8 cellular contexts compared by ENCODE assay signal in genomic region chr2:68157002-68157401, GRCh38. TPM values are rescaled to one million over a fixed set of nuclear protein-coding genes. Genes with fewer than 3 reads are reported as not detected.
DNase-seq lines count a peak whose midpoint lies in the region; ATAC-seq and TF ChIP-seq lines count a peak whose summit lies in the region.

No MANE protein-coding gene starts in this region.

- peak overlapping the region; percentile 100 for H3K27ac ChIP-seq in endodermal cell (ENCODE audit: low read depth, low read length)
- peak overlapping the region; percentile 87 for H3K27ac ChIP-seq in naive thymus-derived CD4-positive, alpha-beta T cell (ENCODE audit: low read depth, low read length)

- no peak for TF ChIP-seq CTCF in endodermal cell (conservative IDR thresholded peaks at IDR 0.05)

- H3K9me3 ChIP-seq in endodermal cell (ENCODE audit: control insufficient read depth, low read length) = no peaks in the 10 kb centered on the region
- no peaks in the 10 kb centered on the region for H3K9me3 ChIP-seq in naive thymus-derived CD4-positive, alpha-beta T cell (ENCODE audit: control insufficient read depth in 2 of 3, low read length in 3 of 3)

- peaks cover 31% of the 10 kb centered on the region for H3K36me3 Mint-ChIP-seq in activated CD4-positive, alpha-beta T cell treated with anti-CD3 and anti-CD28 coated beads for 36 hours (ENCODE audit: low read depth)
- peaks cover 25% of the 10 kb centered on the region for H3K36me3 Mint-ChIP-seq in endodermal cell (ENCODE audit: low read depth)
- peaks cover 7 to 16% (median 13%) of the 10 kb centered on the region in 5 donors for H3K36me3 Mint-ChIP-seq in naive thymus-derived CD4-positive, alpha-beta T cell

- intact Hi-C loops in activated CD4-positive, alpha-beta T cell treated with anti-CD3 and anti-CD28 coated beads for 36 hours (cut with DNase I, micrococcal nuclease) = loop anchor here (1.0 to 5.0 kb wide), 8 partner anchors 35 to 760 kb away; partner anchors contain the start of genes C1D (in 2 of the 2), APLF (in 1 of the 2), ETAA1 (in 1 of the 2) and FBXO48 (in 1 of the 2)
- intact Hi-C loops in naive thymus-derived CD4-positive, alpha-beta T cell (cut with micrococcal nuclease) = loop anchor here (1.0 to 10.0 kb wide), 9 partner anchors 34 to 760 kb away; partner anchors contain the start of genes APLF (in 2 of the 2), C1D (in 2 of the 2), FBXO48 (in 2 of the 2) and PPP3R1 (in 2 of the 2)

- H3K9me3 Mint-ChIP-seq in activated CD4-positive, alpha-beta T cell treated with anti-CD3 and anti-CD28 coated beads for 36 hours (ENCODE audit: low read depth) = no peaks in the 10 kb centered on the region
- no peaks in the 10 kb centered on the region for H3K9me3 Mint-ChIP-seq in endodermal cell
- H3K9me3 Mint-ChIP-seq in naive thymus-derived CD4-positive, alpha-beta T cell = peaks cover 0 to 3% (median 0%) of the 10 kb centered on the region in 11 donors

- H3K4me1 ChIP-seq in endodermal cell (ENCODE audit: control insufficient read depth, insufficient read depth, low read length) = peaks cover 2% of the 10 kb centered on the region
- H3K4me1 ChIP-seq in naive thymus-derived CD4-positive, alpha-beta T cell (ENCODE audit: control insufficient read depth in 2 of 2, insufficient read depth in 2 of 2, low read length in 2 of 2) = peaks cover 19 to 43% of the 10 kb centered on the region in 2 donors

- ATAC-seq in activated CD4-positive, alpha-beta T cell treated with anti-CD3 and anti-CD28 coated beads for 36 hours = peak; percentile 54
- peak; percentile 35 for ATAC-seq in HG02571 (IDR thresholded peaks at IDR 0.05; ENCODE audit: unreplicated experiment)
- peak; percentile 41 for ATAC-seq in naive thymus-derived CD4-positive, alpha-beta T cell

- 0 to 2% methylated on average over 11 to 28 of the region's 28 CpGs for WGBS in endodermal cell (ENCODE audit: insufficient coverage in 1 of 2, insufficient read length in 1 of 2), 2 experiments

- peak overlapping the region; percentile 96 for H3K9ac ChIP-seq in endodermal cell (ENCODE audit: extremely low read depth, low read length, poor library complexity, severe bottlenecking)

- H3K36me3 ChIP-seq in endodermal cell (ENCODE audit: control insufficient read depth, insufficient read depth, low read length) = peaks cover 23% of the 10 kb centered on the region
- H3K36me3 ChIP-seq in naive thymus-derived CD4-positive, alpha-beta T cell (ENCODE audit: control insufficient read depth in 2 of 3, insufficient read depth in 3 of 3, low read length in 3 of 3) = peaks cover 0 to 27% (median 5%) of the 10 kb centered on the region in 3 experiments

- H3K27me3 Mint-ChIP-seq in activated CD4-positive, alpha-beta T cell treated with anti-CD3 and anti-CD28 coated beads for 36 hours = no peaks in the 10 kb centered on the region
- H3K27me3 Mint-ChIP-seq in endodermal cell (ENCODE audit: insufficient read depth) = no peaks in the 10 kb centered on the region
- H3K27me3 Mint-ChIP-seq in naive thymus-derived CD4-positive, alpha-beta T cell = no peaks in the 10 kb centered on the region

- POLR2A ChIA-PET in activated CD4-positive, alpha-beta T cell treated with anti-CD3 and anti-CD28 coated beads for 36 hours (lab: Charles Lee) = interaction anchor here (1.0 to 1.9 kb wide), 2 partner anchors 12 to 95 kb away, joined by 3 to 13 read pairs; partner anchors contain the start of gene PPP3R1
- POLR2A ChIA-PET in naive thymus-derived CD4-positive, alpha-beta T cell (lab: Charles Lee) = interaction anchor here (1.0 to 2.2 kb wide), 5 partner anchors 11 to 97 kb away, joined by 6 to 31 read pairs (median 8); partner anchors contain the start of genes C1D and PPP3R1

- peak overlapping the region; percentile 100 for H3K27ac Mint-ChIP-seq in activated CD4-positive, alpha-beta T cell treated with anti-CD3 and anti-CD28 coated beads for 36 hours
- peak overlapping the region; percentile 100 for H3K27ac Mint-ChIP-seq in endodermal cell
- H3K27ac Mint-ChIP-seq in naive thymus-derived CD4-positive, alpha-beta T cell = peak overlapping the region; percentile 96 to 100 (median 99)

- CTCF ChIA-PET in activated CD4-positive, alpha-beta T cell treated with anti-CD3 and anti-CD28 coated beads for 36 hours (lab: Charles Lee) = interaction anchor here (0.6 to 1.5 kb wide), 7 partner anchors 12 to 96 kb away, joined by 3 to 4 read pairs (median 4); no protein-coding TSS in a partner anchor
- CTCF ChIA-PET in naive thymus-derived CD4-positive, alpha-beta T cell (lab: Charles Lee) = interaction anchor here (0.8 to 1.9 kb wide), 4 partner anchors 35 to 128 kb away, joined by 3 to 7 read pairs (median 4); no protein-coding TSS in a partner anchor

- peak overlapping the region; percentile 99 for H3K4me3 ChIP-seq in endodermal cell (ENCODE audit: low read length)
- H3K4me3 ChIP-seq in naive thymus-derived CD4-positive, alpha-beta T cell (ENCODE audit: low read length) = peak overlapping the region; percentile 93

- peaks cover 57% of the 10 kb centered on the region for H3K4me1 Mint-ChIP-seq in activated CD4-positive, alpha-beta T cell treated with anti-CD3 and anti-CD28 coated beads for 36 hours
- peaks cover 15% of the 10 kb centered on the region for H3K4me1 Mint-ChIP-seq in endodermal cell
- peaks cover 33 to 77% (median 58%) of the 10 kb centered on the region in 7 donors for H3K4me1 Mint-ChIP-seq in naive thymus-derived CD4-positive, alpha-beta T cell

- DNase-seq in activated CD4-positive, alpha-beta T cell treated with anti-CD3 and anti-CD28 coated beads for 36 hours = no peak
- no peak for DNase-seq in activated CD4-positive, alpha-beta T cell treated with anti-CD3 and anti-CD28 coated beads, Interleukin-2, amount 50 U/mL, for 4 hours
- DNase-seq in OCI-M1 (lab: John Stamatoyannopoulos, UW) (peak; percentile 37), endodermal cell (no peak), NCI-H226 (no peak)
- DNase-seq in naive thymus-derived CD4-positive, alpha-beta T cell = peak in 1 of 9 donors; percentile 9
- no peak for DNase-seq in stimulated activated CD4-positive, alpha-beta T cell treated with anti-CD3 and anti-CD28 coated beads, Interleukin-1b, Interleukin-23, amount 100 ng/mL, for 48 hours

- peak overlapping the region; percentile 97 for H3K4me3 Mint-ChIP-seq in activated CD4-positive, alpha-beta T cell treated with anti-CD3 and anti-CD28 coated beads for 36 hours
- H3K4me3 Mint-ChIP-seq in endodermal cell = peak overlapping the region; percentile 96
- H3K4me3 Mint-ChIP-seq in naive thymus-derived CD4-positive, alpha-beta T cell = peak overlapping the region; percentile 84 to 99 (median 94)

- H3K27me3 ChIP-seq in endodermal cell (ENCODE audit: control insufficient read depth, insufficient read depth, low read length, poor library complexity, severe bottlenecking) = no peaks in the 10 kb centered on the region
- no peaks in the 10 kb centered on the region for H3K27me3 ChIP-seq in naive thymus-derived CD4-positive, alpha-beta T cell (ENCODE audit: control insufficient read depth in 2 of 2, insufficient read depth in 2 of 2, low read length in 2 of 2)

RNA-seq across cellular contexts. Expression of gene PNO1, which starts 0.7 kb away (rescaled TPM):
- total RNA-seq in activated CD4-positive, alpha-beta T cell treated with anti-CD3 and anti-CD28 coated beads for 36 hours = 10 to 100 TPM; 15.7 to 20.5 TPM
- 10 to 100 TPM; 16.6 to 21.3 TPM for total RNA-seq in endodermal cell
- 17.3 TPM for polyA plus RNA-seq in endodermal cell (2013, experiment 1 of 2)
- 16.0 TPM for polyA plus RNA-seq in endodermal cell (2013, experiment 2 of 2)
- total RNA-seq in naive thymus-derived CD4-positive, alpha-beta T cell = 10 to 100 TPM; 11.0 to 31.0 (median 12.8) TPM
- 10 to 100 TPM; 19.2 to 22.5 TPM for polyA plus RNA-seq in naive thymus-derived CD4-positive, alpha-beta T cell
